24 cellular contexts compared by ENCODE assay signal in the genomic region with DNA sequence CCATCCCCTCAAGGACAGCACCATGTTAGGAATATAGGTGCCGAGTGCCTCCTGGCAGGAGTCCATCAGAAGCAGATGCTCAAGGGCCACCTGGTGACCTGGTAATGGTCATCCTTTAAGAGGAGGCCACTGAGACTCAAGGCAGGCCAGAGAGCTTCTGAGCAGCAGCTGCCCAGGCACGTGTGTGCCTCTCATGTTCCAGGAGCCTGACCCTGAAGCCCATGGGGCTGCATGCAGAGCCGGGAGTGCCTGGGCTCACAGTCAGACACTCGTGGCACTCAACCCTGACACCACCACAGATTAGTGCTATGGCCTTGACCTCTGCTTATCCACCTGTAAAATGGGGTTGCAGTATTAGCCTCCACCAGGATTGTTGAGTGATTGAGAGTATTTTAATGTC. TPM values are rescaled to one million over a fixed set of nuclear protein-coding genes. Genes with fewer than 3 reads are reported as not detected.
DNase-seq lines count a peak whose midpoint lies in the region; ATAC-seq and TF ChIP-seq lines count a peak whose summit lies in the region.
"Had no signal": no experiment of that assay in that cellular context is flagged by ENCODE, and none has a peak within 500 bp of the region (broad histone marks: within the 10 kb centered on the region; RNA-seq: fewer than 3 reads in every experiment).

No MANE protein-coding gene starts in this region.

- H3K36me3 ChIP-seq in mucosa of descending colon (ENCODE audit: low read depth): no peaks in the 10 kb centered on the region

- H3K4me3 Mint-ChIP-seq in glutamatergic neuron (ENCODE audit: unreplicated experiment) (no peak overlapping the region), HFFc6 (no peak overlapping the region)
- H3K4me3 Mint-ChIP-seq: activated CD8-positive, alpha-beta T cell treated with anti-CD3 and anti-CD28 coated beads, Interleukin-2, amount 10 ng/mL, durations not matched to agents 7 days and 5 days; B cell had no signal

- intact Hi-C loops in mucosa of descending colon (cut with DNase I, micrococcal nuclease): no loop called here

- no peaks in the 10 kb centered on the region for H3K4me1 ChIP-seq in mucosa of descending colon (ENCODE audit: low read depth)
- H3K4me1 ChIP-seq: psoas muscle had no signal

- H3K9me3 Mint-ChIP-seq in glutamatergic neuron (ENCODE audit: unreplicated experiment): peaks cover 35% of the 10 kb centered on the region
- H3K9me3 Mint-ChIP-seq in HFFc6: no peaks in the 10 kb centered on the region

- H3K27me3 Mint-ChIP-seq in glutamatergic neuron (ENCODE audit: unreplicated experiment): peaks cover 22% of the 10 kb centered on the region
- no peaks in the 10 kb centered on the region; the same call in 1 of the 2 replicates for H3K27me3 Mint-ChIP-seq in HFFc6 (ENCODE audit: insufficient read depth)

- no peak overlapping the region for H3K4me3 ChIP-seq in mucosa of descending colon
- H3K4me3 ChIP-seq: lower lobe of right lung, psoas muscle, skin epidermis, thoracic aorta had no signal

- H3K36me3 Mint-ChIP-seq in glutamatergic neuron (ENCODE audit: unreplicated experiment): peaks cover 23% of the 10 kb centered on the region
- peaks cover 24% of the 10 kb centered on the region for H3K36me3 Mint-ChIP-seq in HFFc6 (ENCODE audit: low read depth)

- H3K4me1 Mint-ChIP-seq in glutamatergic neuron (ENCODE audit: low read depth, unreplicated experiment): peaks cover 74% of the 10 kb centered on the region
- peaks cover 54% of the 10 kb centered on the region for H3K4me1 Mint-ChIP-seq in HFFc6 (ENCODE audit: low read depth)
- H3K4me1 Mint-ChIP-seq: B cell had no signal

- DNase-seq in activated effector memory CD4-positive, alpha-beta T cell treated with anti-CD3 and anti-CD28 coated beads, Interleukin-2, amount 50 U/mL, for 16 hours: peak; percentile 34
- DNase-seq in activated effector memory CD4-positive, alpha-beta T cell treated with Interleukin-2 at 50 U/mL for 16 hours: no peak
- DNase-seq in NCI-H774 (lab: John Stamatoyannopoulos, UW) (peak; percentile 38), glutamatergic neuron (peak; percentile 16), HFFc6 (no peak), DMS 273 treated with DMSO at 0.1 percent for 48 hours (lab: John Stamatoyannopoulos, UW) (no peak), mucosa of descending colon (no peak)
- DNase-seq: activated CD4-positive, CD25-positive, alpha-beta regulatory T cell treated with anti-CD3 and anti-CD28 coated beads, Interleukin-2, amount 50 U/mL, for 72 hours; activated CD8-positive, alpha-beta T cell treated with anti-CD3 and anti-CD28 coated beads, Interleukin-2, amount 10 ng/mL, durations not matched to agents 7 days and 5 days; activated naive CD4-positive, alpha-beta T cell treated with Interleukin-2 at 50 U/mL for 16 hours; activated T-cell treated with anti-CD3 and anti-CD28 coated beads, Interleukin-2, amount 50 U/mL, for 1 hour; amniotic stem cell; Calu3; cortex of kidney; lower lobe of right lung; NCI-H187; stimulated activated CD4-positive, alpha-beta T cell treated with anti-CD3 and anti-CD28 coated beads, Interleukin-2, amount 100 ng/mL, for 48 hours; stimulated activated naive CD4-positive, alpha-beta T cell had no signal

- H3K9me3 ChIP-seq in mucosa of descending colon: no peaks in the 10 kb centered on the region
- H3K9me3 ChIP-seq: lower lobe of right lung, psoas muscle, thoracic aorta had no signal

- H3K27ac Mint-ChIP-seq in glutamatergic neuron (ENCODE audit: unreplicated experiment) (peak overlapping the region; percentile 38), HFFc6 (no peak overlapping the region)
- H3K27ac Mint-ChIP-seq: activated CD8-positive, alpha-beta T cell treated with anti-CD3 and anti-CD28 coated beads, Interleukin-2, amount 10 ng/mL, durations not matched to agents 7 days and 5 days; B cell had no signal

- no peak for TF ChIP-seq CTCF in glutamatergic neuron (IDR thresholded peaks at IDR 0.05; ENCODE audit: partially characterized antibody, unreplicated experiment)
- no peak for TF ChIP-seq CTCF in HFFc6 (IDR thresholded peaks at IDR 0.05)
- TF ChIP-seq CTCF in mucosa of descending colon (IDR thresholded peaks at IDR 0.05): no peak

- ATAC-seq in mucosa of descending colon (no peak), GM21619 (IDR thresholded peaks at IDR 0.05; ENCODE audit: unreplicated experiment) (no peak)
- ATAC-seq: activated CD8-positive, alpha-beta T cell treated with anti-CD3 and anti-CD28 coated beads, Interleukin-2, amount 10 ng/mL, durations not matched to agents 7 days and 5 days; psoas muscle had no signal

RNA-seq across cellular contexts. Expression of a gene that starts 45.6 kb away (rescaled TPM):
- 552 TPM for total RNA-seq in glutamatergic neuron (ENCODE audit: unreplicated experiment)
- 10 to 100 TPM; 21.5 to 33.1 (median 27.1) TPM for total RNA-seq in HFFc6 (2021; fragmentation: NEBNext Ultra II Directional; extraction: Animal tissue kit (Norgen Biotek cat#: 25700))
- total RNA-seq in mucosa of descending colon: 10 to 100 TPM in 1 of 3 donors, 1 to 10 TPM in 2; 1.8 to 21.8 (median 4.9) TPM
- total RNA-seq: MCF 10A had no signal

Comparison
In these comparisons a context has a peak if more than half of its experiments do, and no peak if none do; other contexts are left out.
1. DNase-seq: peak in activated effector memory CD4-positive, alpha-beta T cell treated with anti-CD3 and anti-CD28 coated beads, Interleukin-2, amount 50 U/mL, for 16 hours (single experiment), NCI-H774 (single experiment) and glutamatergic neuron (single experiment); none in activated effector memory CD4-positive, alpha-beta T cell treated with Interleukin-2 at 50 U/mL for 16 hours (single experiment), HFFc6 (single experiment), DMS 273 treated with DMSO at 0.1 percent for 48 hours (single experiment) and mucosa of descending colon (0 of 3).
2. RNA of a gene that starts 45.6 kb away (total RNA-seq): 552 TPM in glutamatergic neuron (single experiment); 21.5 to 33.1 TPM in HFFc6 and 1.8 to 21.8 TPM in mucosa of descending colon; every median in the first group is over 10 times any median in the second.